In the genomic region with DNA sequence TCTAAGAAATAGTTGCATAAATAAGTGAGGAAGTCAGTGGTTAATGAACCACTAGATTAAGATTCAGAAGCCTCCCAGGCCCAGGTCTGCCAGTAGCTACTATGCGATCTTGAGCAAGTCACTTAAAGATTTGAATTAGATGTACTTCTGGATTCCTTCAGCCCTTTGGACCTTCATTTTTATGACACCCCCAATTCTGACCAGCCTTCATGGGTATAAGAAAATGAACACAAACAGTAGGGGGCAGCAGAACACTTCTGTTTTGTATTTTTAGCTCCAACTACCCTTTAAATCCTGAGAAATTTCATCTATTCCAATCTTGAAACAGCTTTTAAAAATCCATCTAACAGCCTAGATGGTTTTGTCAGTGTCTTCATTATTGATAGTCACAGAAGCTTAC, we compare ENCODE assay signal across 9 cellular contexts. TPM values are rescaled to one million over a fixed set of nuclear protein-coding genes. Genes with fewer than 3 reads are reported as not detected.
DNase-seq lines count a peak whose midpoint lies in the region; ATAC-seq, FAIRE-seq and TF ChIP-seq lines count a peak whose summit lies in the region.
"Had no signal": no experiment of that assay in that cellular context is flagged by ENCODE, and none has a peak within 500 bp of the region (broad histone marks: within the 10 kb centered on the region; RNA-seq: fewer than 3 reads in every experiment).

No MANE protein-coding gene starts in this region.

- TF ChIP-seq RAD21 in Ishikawa (IDR thresholded peaks at IDR 0.05; ENCODE audit: low read depth): peak; percentile 38; the same call in 1 of the 2 replicates

- H3K27me3 Mint-ChIP-seq in astrocyte (ENCODE audit: low read depth, unreplicated experiment): no peaks in the 10 kb centered on the region
- H3K27me3 Mint-ChIP-seq: activated B cell treated with CpG ODN at 0.5 μM for 24 hours had no signal

- H3K9me3 Mint-ChIP-seq in astrocyte (ENCODE audit: unreplicated experiment): no peaks in the 10 kb centered on the region
- H3K9me3 Mint-ChIP-seq: activated B cell treated with CpG ODN at 0.5 μM for 24 hours had no signal

- H3K4me1 Mint-ChIP-seq in astrocyte (ENCODE audit: low read depth, unreplicated experiment): peaks cover 2% of the 10 kb centered on the region
- H3K4me1 Mint-ChIP-seq: activated B cell treated with CpG ODN at 0.5 μM for 24 hours had no signal

- H3K27ac ChIP-seq in C4-2B: no peak overlapping the region
- no peak overlapping the region for H3K27ac ChIP-seq in astrocyte (ENCODE audit: low read depth, low read length)

- H3K36me3 ChIP-seq in astrocyte (ENCODE audit: insufficient read depth, low read length): no peaks in the 10 kb centered on the region

- no peak overlapping the region for H3K4me3 ChIP-seq in astrocyte (ENCODE audit: insufficient read depth, low read depth, low read length)

- H3K27ac Mint-ChIP-seq in astrocyte (ENCODE audit: unreplicated experiment): no peak overlapping the region
- H3K27ac Mint-ChIP-seq: activated B cell treated with CpG ODN at 0.5 μM for 24 hours had no signal

- H3K79me2 ChIP-seq in astrocyte (ENCODE audit: insufficient read depth, low read length): peaks cover 8% of the 10 kb centered on the region

- peak; percentile 100 for FAIRE-seq in astrocyte (lab: Jason Lieb, UNC)

- H3K4me1 ChIP-seq in astrocyte (ENCODE audit: insufficient read depth, low read length): no peaks in the 10 kb centered on the region

- no peak overlapping the region for H3K4me3 Mint-ChIP-seq in astrocyte (ENCODE audit: unreplicated experiment)
- H3K4me3 Mint-ChIP-seq: activated B cell treated with CpG ODN at 0.5 μM for 24 hours had no signal

- no peak for TF ChIP-seq EP300 in Ishikawa (IDR thresholded peaks at IDR 0.05; ENCODE audit: borderline replicate concordance)

- no peak for DNase-seq in astrocyte (ENCODE audit: low read depth)
- peak; percentile 45 to 64 for DNase-seq in lung microvascular endothelial cell (ENCODE audit: low read depth in 2 of 2)
- DNase-seq in NCI-H2227 treated with DMSO at 0.1 percent for 48 hours (lab: John Stamatoyannopoulos, UW): no peak
- DNase-seq in middle frontal gyrus (ENCODE audit: extremely low spot score, low spot score): no peak
- DNase-seq in NCI-H1048 (lab: John Stamatoyannopoulos, UW): no peak
- DNase-seq: activated B cell treated with CpG ODN at 0.5 μM for 24 hours had no signal

- no peak overlapping the region for H3K4me2 ChIP-seq in astrocyte (ENCODE audit: low read length)

- H4K20me1 ChIP-seq in astrocyte (ENCODE audit: insufficient read depth, low read length): peaks cover 3% of the 10 kb centered on the region

- H3K36me3 Mint-ChIP-seq in astrocyte (ENCODE audit: low read depth, unreplicated experiment): no peaks in the 10 kb centered on the region

- peak; percentile 60 for TF ChIP-seq CTCF in C4-2B (conservative IDR thresholded peaks at IDR 0.05)
- peak; percentile 30 for TF ChIP-seq CTCF in astrocyte (IDR thresholded peaks at IDR 0.05; ENCODE audit: insufficient read depth, low read depth, low read length)

- no peak overlapping the region for H2AFZ ChIP-seq in astrocyte (ENCODE audit: low read depth, low read length)

- ATAC-seq in GM18511 (IDR thresholded peaks at IDR 0.05; ENCODE audit: unreplicated experiment): no peak

- no peaks in the 10 kb centered on the region for H3K9me3 ChIP-seq in astrocyte (ENCODE audit: insufficient read depth, low read depth, low read length)

- no peak overlapping the region for H3K9ac ChIP-seq in astrocyte (ENCODE audit: low read length)

- H3K27me3 ChIP-seq in astrocyte (ENCODE audit: insufficient read depth, low read length): no peaks in the 10 kb centered on the region

TF ChIP-seq in Ishikawa, 13 proteins besides CTCF, POLR2A, EP300 and RAD21:
- TF ChIP-seq CEBPB (IDR thresholded peaks at IDR 0.05) (no peak), EGR1 (IDR thresholded peaks at IDR 0.05) (no peak), TEAD4 (IDR thresholded peaks at IDR 0.05) (no peak), TCF12 (IDR thresholded peaks at IDR 0.05; ENCODE audit: low read depth) (no peak), YY1 (IDR thresholded peaks at IDR 0.05; ENCODE audit: low read depth) (no peak), TAF1 (IDR thresholded peaks at IDR 0.05; ENCODE audit: low read depth) (no peak), FOXM1 (IDR thresholded peaks at IDR 0.05; ENCODE audit: borderline replicate concordance, low read depth) (no peak), ZBTB7A (IDR thresholded peaks at IDR 0.05; ENCODE audit: low read depth) (no peak), CREB1 (IDR thresholded peaks at IDR 0.05; ENCODE audit: low read depth) (no peak), NFIC (IDR thresholded peaks at IDR 0.05) (no peak)
- TF ChIP-seq, protein P1, sequence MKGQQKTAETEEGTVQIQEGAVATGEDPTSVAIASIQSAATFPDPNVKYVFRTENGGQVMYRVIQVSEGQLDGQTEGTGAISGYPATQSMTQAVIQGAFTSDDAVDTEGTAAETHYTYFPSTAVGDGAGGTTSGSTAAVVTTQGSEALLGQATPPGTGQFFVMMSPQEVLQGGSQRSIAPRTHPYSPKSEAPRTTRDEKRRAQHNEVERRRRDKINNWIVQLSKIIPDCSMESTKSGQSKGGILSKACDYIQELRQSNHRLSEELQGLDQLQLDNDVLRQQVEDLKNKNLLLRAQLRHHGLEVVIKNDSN (IDR thresholded peaks at IDR 0.05): no peak
- TF ChIP-seq, protein P2, sequence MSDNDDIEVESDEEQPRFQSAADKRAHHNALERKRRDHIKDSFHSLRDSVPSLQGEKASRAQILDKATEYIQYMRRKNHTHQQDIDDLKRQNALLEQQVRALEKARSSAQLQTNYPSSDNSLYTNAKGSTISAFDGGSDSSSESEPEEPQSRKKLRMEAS (IDR thresholded peaks at IDR 0.05): no peak
- TF ChIP-seq, protein P3, sequence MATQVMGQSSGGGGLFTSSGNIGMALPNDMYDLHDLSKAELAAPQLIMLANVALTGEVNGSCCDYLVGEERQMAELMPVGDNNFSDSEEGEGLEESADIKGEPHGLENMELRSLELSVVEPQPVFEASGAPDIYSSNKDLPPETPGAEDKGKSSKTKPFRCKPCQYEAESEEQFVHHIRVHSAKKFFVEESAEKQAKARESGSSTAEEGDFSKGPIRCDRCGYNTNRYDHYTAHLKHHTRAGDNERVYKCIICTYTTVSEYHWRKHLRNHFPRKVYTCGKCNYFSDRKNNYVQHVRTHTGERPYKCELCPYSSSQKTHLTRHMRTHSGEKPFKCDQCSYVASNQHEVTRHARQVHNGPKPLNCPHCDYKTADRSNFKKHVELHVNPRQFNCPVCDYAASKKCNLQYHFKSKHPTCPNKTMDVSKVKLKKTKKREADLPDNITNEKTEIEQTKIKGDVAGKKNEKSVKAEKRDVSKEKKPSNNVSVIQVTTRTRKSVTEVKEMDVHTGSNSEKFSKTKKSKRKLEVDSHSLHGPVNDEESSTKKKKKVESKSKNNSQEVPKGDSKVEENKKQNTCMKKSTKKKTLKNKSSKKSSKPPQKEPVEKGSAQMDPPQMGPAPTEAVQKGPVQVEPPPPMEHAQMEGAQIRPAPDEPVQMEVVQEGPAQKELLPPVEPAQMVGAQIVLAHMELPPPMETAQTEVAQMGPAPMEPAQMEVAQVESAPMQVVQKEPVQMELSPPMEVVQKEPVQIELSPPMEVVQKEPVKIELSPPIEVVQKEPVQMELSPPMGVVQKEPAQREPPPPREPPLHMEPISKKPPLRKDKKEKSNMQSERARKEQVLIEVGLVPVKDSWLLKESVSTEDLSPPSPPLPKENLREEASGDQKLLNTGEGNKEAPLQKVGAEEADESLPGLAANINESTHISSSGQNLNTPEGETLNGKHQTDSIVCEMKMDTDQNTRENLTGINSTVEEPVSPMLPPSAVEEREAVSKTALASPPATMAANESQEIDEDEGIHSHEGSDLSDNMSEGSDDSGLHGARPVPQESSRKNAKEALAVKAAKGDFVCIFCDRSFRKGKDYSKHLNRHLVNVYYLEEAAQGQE (IDR thresholded peaks at IDR 0.05; ENCODE audit: low read depth): no peak
TF ChIP-seq in Ishikawa: peak in this region for 0.

RNA-seq across cellular contexts. Expression of a gene that starts 19.0 kb away (rescaled TPM):
- total RNA-seq in astrocyte (39.6 and 40.3 TPM in 2 replicates), lung microvascular endothelial cell (3.2 and 7.4 TPM in 2 replicates)
- total RNA-seq: activated B cell treated with CpG ODN at 0.5 μM for 24 hours had no signal

Comparison
In these comparisons a context has a peak if more than half of its experiments do, and no peak if none do; other contexts are left out.
1. DNase-seq: peak in lung microvascular endothelial cell (2 of 2); none in astrocyte (single experiment), NCI-H2227 treated with DMSO at 0.1 percent for 48 hours (single experiment), middle frontal gyrus (single experiment) and NCI-H1048 (single experiment).